ENCODE assay signal across 1 cellular context in genomic region chr2:189394525-189394924, GRCh38.
TF ChIP-seq lines count a peak whose summit lies in the region.

No MANE protein-coding gene starts in this region.

TF ChIP-seq in IMR-90, 13 proteins besides CTCF, POLR2A, EP300 and RAD21:
- no peak for TF ChIP-seq FOS (IDR thresholded peaks at IDR 0.05; ENCODE audit: low read depth, low read length)
- TF ChIP-seq, protein P1, sequence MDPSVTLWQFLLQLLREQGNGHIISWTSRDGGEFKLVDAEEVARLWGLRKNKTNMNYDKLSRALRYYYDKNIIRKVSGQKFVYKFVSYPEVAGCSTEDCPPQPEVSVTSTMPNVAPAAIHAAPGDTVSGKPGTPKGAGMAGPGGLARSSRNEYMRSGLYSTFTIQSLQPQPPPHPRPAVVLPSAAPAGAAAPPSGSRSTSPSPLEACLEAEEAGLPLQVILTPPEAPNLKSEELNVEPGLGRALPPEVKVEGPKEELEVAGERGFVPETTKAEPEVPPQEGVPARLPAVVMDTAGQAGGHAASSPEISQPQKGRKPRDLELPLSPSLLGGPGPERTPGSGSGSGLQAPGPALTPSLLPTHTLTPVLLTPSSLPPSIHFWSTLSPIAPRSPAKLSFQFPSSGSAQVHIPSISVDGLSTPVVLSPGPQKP (IDR thresholded peaks at IDR 0.05; ENCODE audit: borderline replicate concordance, low read depth, low read length), result no peak
- no peak for TF ChIP-seq CEBPB (IDR thresholded peaks at IDR 0.05; ENCODE audit: low read depth, low read length)
TF ChIP-seq in IMR-90: peak in this region for 0.
